13 cellular contexts compared by ENCODE assay signal in genomic region chr12:123059501-123059900, GRCh38.
DNase-seq lines count a peak whose midpoint lies in the region; ATAC-seq, FAIRE-seq and TF ChIP-seq lines count a peak whose summit lies in the region.
"Had no signal": no experiment of that assay in that cellular context is flagged by ENCODE, and none has a peak within 500 bp of the region (broad histone marks: within the 10 kb centered on the region; RNA-seq: fewer than 3 reads in every experiment).

No MANE protein-coding gene starts in this region.

- no peaks in the 10 kb centered on the region for H3K36me3 Mint-ChIP-seq in MCF 10A (ENCODE audit: insufficient read depth, unreplicated experiment)
- no peaks in the 10 kb centered on the region for H3K36me3 Mint-ChIP-seq in T-helper 17 cell (ENCODE audit: low read depth)
- no peaks in the 10 kb centered on the region for H3K36me3 Mint-ChIP-seq in activated T-cell treated with anti-CD3 and anti-CD28 coated beads, Interleukin-2, amount 50 U/mL, for 72 hours (ENCODE audit: insufficient read depth in 2 of 2)
- H3K36me3 Mint-ChIP-seq: activated naive CD8-positive, alpha-beta T cell treated with anti-CD3 and anti-CD28 coated beads, Interleukin-2, amount 10 ng/mL, durations not matched to agents 7 days and 5 days had no signal

- ATAC-seq in T-helper 17 cell: no peak
- ATAC-seq in activated T-cell treated with anti-CD3 and anti-CD28 coated beads, Interleukin-2, amount 50 U/mL, for 72 hours (replicated peaks in 1 of 2): no peak
- ATAC-seq: GM23338 had no signal

- no peaks in the 10 kb centered on the region for H3K27me3 Mint-ChIP-seq in MCF 10A (ENCODE audit: insufficient read depth, unreplicated experiment)
- H3K27me3 Mint-ChIP-seq in T-helper 17 cell: no peaks in the 10 kb centered on the region
- no peaks in the 10 kb centered on the region for H3K27me3 Mint-ChIP-seq in activated T-cell treated with anti-CD3 and anti-CD28 coated beads, Interleukin-2, amount 50 U/mL, for 72 hours (ENCODE audit: low read depth)
- H3K27me3 Mint-ChIP-seq: activated naive CD8-positive, alpha-beta T cell treated with anti-CD3 and anti-CD28 coated beads, Interleukin-2, amount 10 ng/mL, durations not matched to agents 7 days and 5 days had no signal

- FAIRE-seq in kidney (lab: Jason Lieb, UNC): no peak

- no peaks in the 10 kb centered on the region for H3K9me3 Mint-ChIP-seq in MCF 10A (ENCODE audit: unreplicated experiment)
- H3K9me3 Mint-ChIP-seq in activated T-cell treated with anti-CD3 and anti-CD28 coated beads, Interleukin-2, amount 50 U/mL, for 72 hours: no peaks in the 10 kb centered on the region
- H3K9me3 Mint-ChIP-seq: activated naive CD8-positive, alpha-beta T cell treated with anti-CD3 and anti-CD28 coated beads, Interleukin-2, amount 10 ng/mL, durations not matched to agents 7 days and 5 days; GM23338; neural progenitor cell had no signal

- no peak overlapping the region for H3K9ac ChIP-seq in kidney (ENCODE audit: low read length in 2 of 2)
- H3K9ac ChIP-seq: neural progenitor cell had no signal

- H3K27ac Mint-ChIP-seq in MCF 10A (ENCODE audit: low read depth, unreplicated experiment) (no peak overlapping the region), T-helper 17 cell (peak overlapping the region; percentile 21)
- H3K27ac Mint-ChIP-seq in activated T-cell treated with anti-CD3 and anti-CD28 coated beads, Interleukin-2, amount 50 U/mL, for 72 hours: no peak overlapping the region
- H3K27ac Mint-ChIP-seq: activated naive CD8-positive, alpha-beta T cell treated with anti-CD3 and anti-CD28 coated beads, Interleukin-2, amount 10 ng/mL, durations not matched to agents 7 days and 5 days; GM23338; neural progenitor cell had no signal

- H3K27me3 ChIP-seq in breast epithelium: no peaks in the 10 kb centered on the region
- H3K27me3 ChIP-seq: neural progenitor cell had no signal

- H3K36me3 ChIP-seq in breast epithelium (no peaks in the 10 kb centered on the region), kidney (ENCODE audit: control insufficient read depth in 1 of 2, insufficient read depth in 2 of 2, low read length in 2 of 2) (no peaks in the 10 kb centered on the region), urinary bladder (ENCODE audit: insufficient read depth) (no peaks in the 10 kb centered on the region)
- H3K36me3 ChIP-seq: neural progenitor cell had no signal

- CTCF ChIA-PET in MCF 10A (lab: Yijun Ruan, JAX): interaction anchor here (0.7 to 2.1 kb wide), 3 partner anchors 16 to 179 kb away, joined by 3 to 10 read pairs (median 3); no protein-coding TSS in a partner anchor

- POLR2A ChIA-PET in MCF 10A (lab: Yijun Ruan, JAX): interaction anchor here (1.4 kb wide), 1 partner anchor 10 kb away, joined by 3 read pairs; no protein-coding TSS in a partner anchor

- TF ChIP-seq POLR2A in breast epithelium (IDR thresholded peaks at IDR 0.05): no peak

- intact Hi-C loops in breast epithelium (cut with DNase I; ENCODE audit: low total_unique reads): no loop called here
- intact Hi-C loops in MCF 10A (cut with micrococcal nuclease): no loop called here
- intact Hi-C loops in kidney (cut with DNase I): no loop called here

- H3K4me1 Mint-ChIP-seq in MCF 10A (ENCODE audit: insufficient read depth, unreplicated experiment): peaks cover 12% of the 10 kb centered on the region
- H3K4me1 Mint-ChIP-seq in T-helper 17 cell: peaks cover 8% of the 10 kb centered on the region
- peaks cover 23% of the 10 kb centered on the region for H3K4me1 Mint-ChIP-seq in activated T-cell treated with anti-CD3 and anti-CD28 coated beads, Interleukin-2, amount 50 U/mL, for 72 hours (ENCODE audit: low read depth)
- H3K4me1 Mint-ChIP-seq: GM23338 had no signal

- DNase-seq in breast epithelium (ENCODE audit: low spot score in 2 of 2): no peak
- DNase-seq in MCF 10A (ENCODE audit: unreplicated experiment): no peak
- DNase-seq in T-helper 17 cell: no peak
- DNase-seq in kidney: no peak
- DNase-seq in ecto neural progenitor cell (ENCODE audit: low spot score): no peak
- no peak for DNase-seq in activated T-cell treated with anti-CD3 and anti-CD28 coated beads, Interleukin-2, amount 50 U/mL, for 72 hours
- DNase-seq in stimulated activated CD4-positive, alpha-beta T cell treated with anti-CD3 and anti-CD28 coated beads, Interleukin-4, amount 100 ng/mL, for 24 hours: no peak
- DNase-seq: activated CD4-positive, CD25-positive, alpha-beta regulatory T cell; activated CD8-positive, alpha-beta memory T cell treated with anti-CD3 and anti-CD28 coated beads, Interleukin-2, amount 50 U/mL, for 4 hours; activated naive CD8-positive, alpha-beta T cell treated with anti-CD3 and anti-CD28 coated beads, Interleukin-2, amount 10 ng/mL, durations not matched to agents 7 days and 5 days had no signal

- TF ChIP-seq CTCF in breast epithelium (IDR thresholded peaks at IDR 0.05): no peak
- no peak for TF ChIP-seq CTCF in MCF 10A (IDR thresholded peaks at IDR 0.05; ENCODE audit: unreplicated experiment)
- TF ChIP-seq CTCF in kidney (IDR thresholded peaks at IDR 0.05; ENCODE audit: borderline replicate concordance, extremely low read depth, insufficient read depth): no peak

- WGBS in urinary bladder: 57% methylated on average over 1 of the region's 1 CpG

- H3K27ac ChIP-seq in breast epithelium: peak overlapping the region; percentile 14 to 69
- H3K27ac ChIP-seq in kidney (ENCODE audit: low read depth in 2 of 2, low read length in 2 of 2): peak overlapping the region; percentile 37 to 72
- H3K27ac ChIP-seq in urinary bladder (ENCODE audit: low read depth): peak overlapping the region; percentile 27
- H3K27ac ChIP-seq: neural progenitor cell had no signal

- no peaks in the 10 kb centered on the region for H3K9me3 ChIP-seq in breast epithelium
- no peaks in the 10 kb centered on the region for H3K9me3 ChIP-seq in T-helper 17 cell (ENCODE audit: control insufficient read depth, low read length, poor library complexity, severe bottlenecking)
- no peaks in the 10 kb centered on the region for H3K9me3 ChIP-seq in kidney (ENCODE audit: control insufficient read depth in 1 of 2, low read length in 2 of 2)

- H3K4me3 ChIP-seq in breast epithelium (no peak overlapping the region), kidney (ENCODE audit: low read length in 2 of 2) (no peak overlapping the region), urinary bladder (ENCODE audit: low read depth, low read length) (no peak overlapping the region)
- H3K4me3 ChIP-seq: GM23338, neural progenitor cell had no signal

- H3K4me1 ChIP-seq in breast epithelium (peaks cover 4 to 19% of the 10 kb centered on the region in 2 donors), kidney (ENCODE audit: control insufficient read depth in 1 of 2, insufficient read depth in 1 of 2, low read depth in 1 of 2, low read length in 2 of 2) (peaks cover 35 to 59% of the 10 kb centered on the region in 2 donors), urinary bladder (ENCODE audit: insufficient read depth) (peaks cover 7% of the 10 kb centered on the region)
- H3K4me1 ChIP-seq: neural progenitor cell had no signal

- no TSS peak for BruUV-seq in MCF 10A (replicated peaks; lab: Mats Ljungman, UMichigan)

- H3K4me3 Mint-ChIP-seq in MCF 10A (ENCODE audit: unreplicated experiment) (no peak overlapping the region), T-helper 17 cell (no peak overlapping the region)
- H3K4me3 Mint-ChIP-seq in activated T-cell treated with anti-CD3 and anti-CD28 coated beads, Interleukin-2, amount 50 U/mL, for 72 hours: no peak overlapping the region
- H3K4me3 Mint-ChIP-seq: activated naive CD8-positive, alpha-beta T cell treated with anti-CD3 and anti-CD28 coated beads, Interleukin-2, amount 10 ng/mL, durations not matched to agents 7 days and 5 days; GM23338; neural progenitor cell had no signal
